In the genomic region with DNA sequence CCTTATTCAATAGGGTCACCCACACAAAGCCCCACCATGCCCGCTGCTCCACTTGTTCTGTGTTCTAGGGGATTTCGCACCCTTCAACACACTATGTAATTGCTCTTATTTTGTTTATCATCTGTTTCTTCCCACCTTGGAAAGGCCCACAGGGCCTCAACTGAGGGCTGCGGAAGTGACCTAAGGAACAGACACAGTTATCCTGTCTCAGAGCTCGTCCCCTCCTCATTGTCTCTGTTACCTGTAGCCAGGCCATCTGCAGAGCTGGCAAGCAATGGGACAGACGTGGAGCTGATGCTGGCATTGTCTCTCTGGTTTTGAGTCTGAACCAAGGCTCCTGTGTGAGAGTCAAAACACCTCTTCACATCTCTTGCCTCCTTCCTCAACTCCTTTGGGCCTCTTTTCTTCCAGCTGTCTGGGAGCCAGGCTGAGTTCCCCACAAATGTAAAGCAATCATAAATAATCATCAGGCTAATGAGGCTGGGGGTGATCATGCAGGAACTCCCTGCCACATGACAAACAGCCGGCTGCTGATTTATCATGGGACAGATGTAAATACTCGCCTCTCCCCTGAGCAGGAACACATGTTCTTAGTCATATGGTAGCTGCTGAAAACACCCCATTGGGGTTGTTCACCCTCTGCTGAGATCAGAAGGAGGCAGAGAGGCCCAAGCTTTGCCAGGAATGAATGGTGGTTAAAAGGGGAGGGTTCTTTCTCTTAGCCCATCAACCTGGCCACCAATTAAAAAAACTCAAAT, we compare ENCODE assay signal across 15 cellular contexts.
"Had no signal": no experiment of that assay in that cellular context is flagged by ENCODE, and none has a peak within 500 bp of the region (broad histone marks: within the 10 kb centered on the region; RNA-seq: fewer than 3 reads in every experiment).

No MANE protein-coding gene starts in this region.

- H3K4me1 ChIP-seq: lower lobe of right lung, uterus had no signal

- H3K27ac ChIP-seq: epithelial cell of prostate, lower lobe of right lung, pancreas, uterus had no signal

- H3K4me2 ChIP-seq: smooth muscle cell had no signal

- H3K27me3 ChIP-seq: pancreas, uterus had no signal

- H3K36me3 ChIP-seq: lower lobe of right lung, pancreas, uterus had no signal

- H3K4me3 ChIP-seq: lower lobe of right lung, pancreas, smooth muscle cell, uterus had no signal

- H3K9me3 ChIP-seq: lower lobe of right lung, pancreas, uterus had no signal

- DNase-seq: activated CD4-positive, alpha-beta T cell treated with anti-CD3 and anti-CD28 coated beads for 4 hours; activated CD8-positive, alpha-beta T cell treated with anti-CD3 and anti-CD28 coated beads, Interleukin-2, amount 10 ng/mL, durations not matched to agents 7 days and 5 days; activated naive CD4-positive, alpha-beta T cell treated with anti-CD3 and anti-CD28 coated beads, Interleukin-2, amount 10 ng/mL, durations not matched to agents 7 days and 5 days; cortex of kidney; effector memory CD8-positive, alpha-beta T cell; hypothalamus; lower lobe of right lung; naive B cell; retina; T-cell; T1000; uterus had no signal
